In the genomic region with DNA sequence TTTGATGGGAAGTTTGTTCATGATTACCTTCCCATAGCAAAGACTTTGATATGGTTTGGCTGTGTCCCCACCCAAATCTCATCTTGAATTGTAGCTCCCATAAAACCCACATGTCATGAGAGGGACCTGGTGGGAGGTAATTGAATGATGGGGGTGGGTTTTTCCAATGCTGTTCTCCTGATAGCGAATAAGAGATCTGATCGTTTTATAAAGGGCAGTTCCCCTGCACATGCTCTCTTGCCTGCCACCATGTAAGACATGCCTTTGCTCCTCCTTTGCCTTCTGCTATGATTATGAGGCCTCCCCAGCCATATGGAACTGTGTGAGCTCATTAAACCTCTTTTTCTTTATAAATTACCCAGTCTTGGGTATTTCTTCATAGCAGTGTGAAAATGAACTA, we compare ENCODE assay signal across 6 cellular contexts. TPM values are rescaled to one million over a fixed set of nuclear protein-coding genes. Genes with fewer than 3 reads are reported as not detected.
"Had no signal": no experiment of that assay in that cellular context is flagged by ENCODE, and none has a peak within 500 bp of the region (broad histone marks: within the 10 kb centered on the region; RNA-seq: fewer than 3 reads in every experiment).

No MANE protein-coding gene starts in this region.

RNA-seq across cellular contexts. Expression of a gene that starts 51.2 kb away (rescaled TPM):
- total RNA-seq: PC-9, Right ventricle myocardium inferior, Right ventricle myocardium superior, RPMI7951, SJSA1, SK-MEL-5 had no signal
